In genomic region chr22:35299717-35300497, GRCh38 we compare ENCODE assay signal across 1 cellular context.
TF ChIP-seq lines count a peak whose summit lies in the region.

Gene TOM1, plus strand, starts transcription at chr22:35299894. Its CDS starts 35 bp downstream, at chr22:35299929.

TF ChIP-seq in HepG2, 621 proteins besides CTCF, POLR2A, EP300 and RAD21 (continued from another document and continues in another):
- TF ChIP-seq CSRNP2 (CRISPR knock-in tag; conservative IDR thresholded peaks at IDR 0.05; ENCODE audit: low read depth) (no peak), ELF4 (CRISPR knock-in tag; IDR thresholded peaks at IDR 0.05; ENCODE audit: borderline replicate concordance) (no peak), USF2 (IDR thresholded peaks at IDR 0.05; ENCODE audit: low read depth, low read length) (peak; percentile 96), USF2 (CRISPR knock-in tag; IDR thresholded peaks at IDR 0.05; ENCODE audit: borderline replicate concordance) (peak; percentile 100; the same call in 1 of the 2 replicates), TOPORS (CRISPR knock-in tag; IDR thresholded peaks at IDR 0.05) (no peak; the same call in 1 of the 2 replicates), PRMT3 (CRISPR knock-in tag; IDR thresholded peaks at IDR 0.05; ENCODE audit: borderline replicate concordance, low read depth) (no peak), ISX (CRISPR knock-in tag; conservative IDR thresholded peaks at IDR 0.05) (0 out of 2 replicates have a peak, but pooled peaks have one; percentile 45), SRSF4 (IDR thresholded peaks at IDR 0.05; ENCODE audit: low read depth, low read length, poor library complexity, severe bottlenecking) (no peak), FOXK1 (CRISPR knock-in tag; IDR thresholded peaks at IDR 0.05; ENCODE audit: borderline replicate concordance, low read depth) (peak; percentile 66), ZNF383 (CRISPR knock-in tag; IDR thresholded peaks at IDR 0.05; ENCODE audit: borderline replicate concordance) (no peak; the same call in 1 of the 2 replicates), ZSCAN20 (CRISPR knock-in tag; IDR thresholded peaks at IDR 0.05; ENCODE audit: borderline replicate concordance) (no peak), JUNB (CRISPR knock-in tag; IDR thresholded peaks at IDR 0.05; ENCODE audit: borderline replicate concordance) (no peak), TEAD3 (CRISPR knock-in tag; optimal IDR thresholded peaks at IDR 0.05; ENCODE audit: borderline replicate concordance) (no peak), RFX1 (IDR thresholded peaks at IDR 0.05) (0 out of 2 replicates have a peak, but pooled peaks have one; percentile 10), ETS1 (CRISPR knock-in tag; IDR thresholded peaks at IDR 0.05) (no peak), ZKSCAN8 (CRISPR knock-in tag; IDR thresholded peaks at IDR 0.05; ENCODE audit: borderline replicate concordance) (no peak; the same call in 1 of the 2 replicates), SRF (IDR thresholded peaks at IDR 0.05; ENCODE audit: low read depth, low read length) (no peak), ZSCAN9 (CRISPR knock-in tag; IDR thresholded peaks at IDR 0.05; ENCODE audit: borderline replicate concordance) (peak; percentile 6; the same call in 1 of the 2 replicates), CREBL2 (CRISPR knock-in tag; IDR thresholded peaks at IDR 0.05; ENCODE audit: borderline replicate concordance) (no peak), ZFP37 (CRISPR knock-in tag; IDR thresholded peaks at IDR 0.05; ENCODE audit: borderline replicate concordance) (no peak), ZBTB44 (CRISPR knock-in tag; IDR thresholded peaks at IDR 0.05) (no peak), ZNF337 (CRISPR knock-in tag; IDR thresholded peaks at IDR 0.05; ENCODE audit: borderline replicate concordance, low read depth) (no peak), CENPX (CRISPR knock-in tag; IDR thresholded peaks at IDR 0.05) (no peak), AGO1 (IDR thresholded peaks at IDR 0.05; ENCODE audit: low read depth, low read length, poor library complexity, severe bottlenecking) (peak; percentile 53), ZNF335 (CRISPR knock-in tag; IDR thresholded peaks at IDR 0.05) (peak; percentile 32; the same call in 1 of the 2 replicates), REXO4 (CRISPR knock-in tag; IDR thresholded peaks at IDR 0.05; ENCODE audit: borderline replicate concordance) (no peak), POLR2AphosphoS2 (IDR thresholded peaks at IDR 0.05; ENCODE audit: low read depth, low read length) (no peak), ZZZ3 (CRISPR knock-in tag; IDR thresholded peaks at IDR 0.05; ENCODE audit: borderline replicate concordance) (no peak), SKI (IDR thresholded peaks at IDR 0.05; ENCODE audit: partially characterized antibody) (peak; percentile 54), FOSL1 (CRISPR knock-in tag; IDR thresholded peaks at IDR 0.05; ENCODE audit: borderline replicate concordance) (0 out of 2 replicates have a peak, but pooled peaks have one; percentile 24), ZNF841 (CRISPR knock-in tag; IDR thresholded peaks at IDR 0.05; ENCODE audit: borderline replicate concordance) (no peak), ZBTB39 (CRISPR knock-in tag; IDR thresholded peaks at IDR 0.05) (peak; percentile 23; the same call in 1 of the 2 replicates), NBN (conservative IDR thresholded peaks at IDR 0.05) (no peak), ZSCAN21 (CRISPR knock-in tag; IDR thresholded peaks at IDR 0.05; ENCODE audit: borderline replicate concordance) (peak; percentile 77), JARID2 (CRISPR knock-in tag; IDR thresholded peaks at IDR 0.05; ENCODE audit: insufficient replicate concordance) (no peak), ZNF256 (CRISPR knock-in tag; conservative IDR thresholded peaks at IDR 0.05) (no peak), SIN3B (IDR thresholded peaks at IDR 0.05; ENCODE audit: low read length) (no peak), PATZ1 (CRISPR knock-in tag; IDR thresholded peaks at IDR 0.05) (peak; percentile 9; the same call in 1 of the 2 replicates), MED13 (CRISPR knock-in tag; IDR thresholded peaks at IDR 0.05) (peak; percentile 63; the same call in 1 of the 2 replicates), ZNF878 (CRISPR knock-in tag; IDR thresholded peaks at IDR 0.05) (peak; percentile 53; the same call in 1 of the 2 replicates), ZNF557 (CRISPR knock-in tag; IDR thresholded peaks at IDR 0.05) (no peak), SOX6 (IDR thresholded peaks at IDR 0.05) (no peak), SOX6 (CRISPR knock-in tag; IDR thresholded peaks at IDR 0.05) (peak; percentile 56), ATAD3A (CRISPR knock-in tag; IDR thresholded peaks at IDR 0.05) (no peak), ZBTB10 (CRISPR knock-in tag; IDR thresholded peaks at IDR 0.05; ENCODE audit: borderline replicate concordance) (no peak), ZFP41 (CRISPR knock-in tag; IDR thresholded peaks at IDR 0.05; ENCODE audit: borderline replicate concordance) (no peak), HOXA5 (CRISPR knock-in tag; IDR thresholded peaks at IDR 0.05) (peak; percentile 56), MAFF (IDR thresholded peaks at IDR 0.05; ENCODE audit: low read depth, low read length) (no peak), NFATC3 (CRISPR knock-in tag; IDR thresholded peaks at IDR 0.05) (no peak), SAP130 (CRISPR knock-in tag; IDR thresholded peaks at IDR 0.05; ENCODE audit: low read depth) (peak; percentile 96), PAX8 (CRISPR knock-in tag; IDR thresholded peaks at IDR 0.05; ENCODE audit: borderline replicate concordance) (peak; percentile 65; the same call in 1 of the 2 replicates), GLI4 (CRISPR knock-in tag; IDR thresholded peaks at IDR 0.05; ENCODE audit: borderline replicate concordance) (no peak), TRIM22 (IDR thresholded peaks at IDR 0.05) (no peak), GFI1 (CRISPR knock-in tag; IDR thresholded peaks at IDR 0.05; ENCODE audit: borderline replicate concordance) (peak; percentile 37; the same call in 1 of the 2 replicates), ZBTB1 (CRISPR knock-in tag; IDR thresholded peaks at IDR 0.05; ENCODE audit: borderline replicate concordance) (no peak), RELA (CRISPR knock-in tag; IDR thresholded peaks at IDR 0.05) (no peak), PHB2 (IDR thresholded peaks at IDR 0.05; ENCODE audit: partially characterized antibody) (no peak), SNAPC2 (CRISPR knock-in tag; IDR thresholded peaks at IDR 0.05) (peak; percentile 11)
